Comparison of ENCODE assay signal across 15 cellular contexts in genomic region chr11:126900349-126900748, GRCh38.
DNase-seq lines count a peak whose midpoint lies in the region; ATAC-seq and TF ChIP-seq lines count a peak whose summit lies in the region.
"Had no signal": no experiment of that assay in that cellular context is flagged by ENCODE, and none has a peak within 500 bp of the region (broad histone marks: within the 10 kb centered on the region; RNA-seq: fewer than 3 reads in every experiment).

No MANE protein-coding gene starts in this region.

- H3F3A ChIP-seq in GM23338 (replicated peaks; ENCODE audit: low read depth), result no peaks in the 10 kb centered on the region

- no peak overlapping the region for H3K27ac ChIP-seq in GM23338 (ENCODE audit: low read depth)
- peak overlapping the region; percentile 48 for H3K27ac ChIP-seq in layer of hippocampus (ENCODE audit: low read depth, low read length)
- H3K27ac ChIP-seq: BLaER1, GM23248, HL-60 had no signal

- H2AFZ ChIP-seq in GM23338, result no peak overlapping the region
- H2AFZ ChIP-seq: GM23248 had no signal

- H3K27ac Mint-ChIP-seq in GM23338, result peak overlapping the region; percentile 80; the same call in 1 of the 2 replicates
- H3K27ac Mint-ChIP-seq in stimulated activated effector memory CD8-positive, alpha-beta T cell treated with anti-CD3 and anti-CD28 coated beads, Interleukin-12 subunit alpha, Interleukin-12 subunit beta, amount 100 ng/mL, for 72 hours, result no peak overlapping the region
- H3K27ac Mint-ChIP-seq: CD14-positive monocyte; CD8-positive, alpha-beta T cell had no signal

- H3K9me3 Mint-ChIP-seq in GM23338, result peaks cover 15% of the 10 kb centered on the region
- peaks cover 8% of the 10 kb centered on the region for H3K9me3 Mint-ChIP-seq in stimulated activated effector memory CD8-positive, alpha-beta T cell treated with anti-CD3 and anti-CD28 coated beads, Interleukin-12 subunit alpha, Interleukin-12 subunit beta, amount 100 ng/mL, for 72 hours

- H3K36me3 ChIP-seq in GM23338 (ENCODE audit: insufficient read depth), result no peaks in the 10 kb centered on the region
- H3K36me3 ChIP-seq: BLaER1 had no signal

- H3K9me2 ChIP-seq in GM23338 (ENCODE audit: insufficient read depth), result peaks cover 6% of the 10 kb centered on the region

- H3K4me2 ChIP-seq in GM23338, result peak overlapping the region; percentile 46; the same call in 1 of the 2 replicates
- H3K4me2 ChIP-seq: BLaER1 had no signal

- H3K4me3 ChIP-seq in GM23338, result no peak overlapping the region
- H3K4me3 ChIP-seq: BLaER1, GM23248 had no signal

- H3K4me1 Mint-ChIP-seq in GM23338, result peaks cover 30% of the 10 kb centered on the region
- no peaks in the 10 kb centered on the region for H3K4me1 Mint-ChIP-seq in stimulated activated effector memory CD8-positive, alpha-beta T cell treated with anti-CD3 and anti-CD28 coated beads, Interleukin-12 subunit alpha, Interleukin-12 subunit beta, amount 100 ng/mL, for 72 hours
- H3K4me1 Mint-ChIP-seq: CD14-positive monocyte had no signal

- no peaks in the 10 kb centered on the region for H3K27me3 ChIP-seq in GM23338 (ENCODE audit: insufficient read depth)
- no peaks in the 10 kb centered on the region for H3K27me3 ChIP-seq in layer of hippocampus (ENCODE audit: control insufficient read depth, insufficient read depth, low read length)
- H3K27me3 ChIP-seq: BLaER1 had no signal

- H3K27me3 Mint-ChIP-seq in GM23338 (ENCODE audit: insufficient read depth, low read depth, poor library complexity), result no peaks in the 10 kb centered on the region

- no peaks in the 10 kb centered on the region for H3K79me2 ChIP-seq in GM23338 (replicated peaks; ENCODE audit: insufficient read depth)

- peaks cover 28% of the 10 kb centered on the region for H3K4me1 ChIP-seq in GM23338 (ENCODE audit: insufficient read depth)

- no peaks in the 10 kb centered on the region for H4K20me1 ChIP-seq in GM23338 (replicated peaks; ENCODE audit: insufficient read depth)
- H4K20me1 ChIP-seq: BLaER1 had no signal

- peaks cover 9% of the 10 kb centered on the region; the same call in 1 of the 3 replicates for H3K36me3 Mint-ChIP-seq in GM23338 (ENCODE audit: low read depth)
- H3K36me3 Mint-ChIP-seq in stimulated activated effector memory CD8-positive, alpha-beta T cell treated with anti-CD3 and anti-CD28 coated beads, Interleukin-12 subunit alpha, Interleukin-12 subunit beta, amount 100 ng/mL, for 72 hours, result no peaks in the 10 kb centered on the region
- H3K36me3 Mint-ChIP-seq: CD14-positive monocyte; CD8-positive, alpha-beta T cell had no signal

- H3K4me3 Mint-ChIP-seq in GM23338, result no peak overlapping the region
- no peak overlapping the region for H3K4me3 Mint-ChIP-seq in stimulated activated effector memory CD8-positive, alpha-beta T cell treated with anti-CD3 and anti-CD28 coated beads, Interleukin-12 subunit alpha, Interleukin-12 subunit beta, amount 100 ng/mL, for 72 hours
- H3K4me3 Mint-ChIP-seq: CD14-positive monocyte; CD8-positive, alpha-beta T cell had no signal

- no peak for ATAC-seq in GM23338
- ATAC-seq in stimulated activated effector memory CD8-positive, alpha-beta T cell treated with anti-CD3 and anti-CD28 coated beads, Interleukin-12 subunit alpha, Interleukin-12 subunit beta, amount 100 ng/mL, for 72 hours, result no peak
- ATAC-seq: CD8-positive, alpha-beta T cell had no signal

- DNase-seq in GM23338 (ENCODE audit: low spot score) (no peak), epidermal melanocyte (ENCODE audit: insufficient read length, low spot score) (peak; percentile 68), hepatic stellate cell (ENCODE audit: low spot score) (no peak), GM03348 (ENCODE audit: low spot score) (no peak), nucleus accumbens (lab: John Stamatoyannopoulos, UW) (no peak)
- no peak for DNase-seq in stimulated activated effector memory CD8-positive, alpha-beta T cell treated with anti-CD3 and anti-CD28 coated beads, Interleukin-12 subunit alpha, Interleukin-12 subunit beta, amount 100 ng/mL, for 72 hours (ENCODE audit: low spot score in 2 of 2)
- DNase-seq: 8988T; CD8-positive, alpha-beta T cell; COR-L47; GM23248; HCEC 1CT had no signal

- TF ChIP-seq CTCF in GM23338 (conservative IDR thresholded peaks at IDR 0.05; ENCODE audit: low read depth in 2 of 2), result no peak

TF ChIP-seq in GM23338, 12 proteins besides CTCF, POLR2A, EP300 and RAD21:
- TF ChIP-seq EZH2phosphoT487 (IDR thresholded peaks at IDR 0.05; ENCODE audit: unreplicated experiment) (no peak), ZNF331 (CRISPR knock-in tag; IDR thresholded peaks at IDR 0.05; ENCODE audit: low read depth) (no peak)
